In the genomic region with DNA sequence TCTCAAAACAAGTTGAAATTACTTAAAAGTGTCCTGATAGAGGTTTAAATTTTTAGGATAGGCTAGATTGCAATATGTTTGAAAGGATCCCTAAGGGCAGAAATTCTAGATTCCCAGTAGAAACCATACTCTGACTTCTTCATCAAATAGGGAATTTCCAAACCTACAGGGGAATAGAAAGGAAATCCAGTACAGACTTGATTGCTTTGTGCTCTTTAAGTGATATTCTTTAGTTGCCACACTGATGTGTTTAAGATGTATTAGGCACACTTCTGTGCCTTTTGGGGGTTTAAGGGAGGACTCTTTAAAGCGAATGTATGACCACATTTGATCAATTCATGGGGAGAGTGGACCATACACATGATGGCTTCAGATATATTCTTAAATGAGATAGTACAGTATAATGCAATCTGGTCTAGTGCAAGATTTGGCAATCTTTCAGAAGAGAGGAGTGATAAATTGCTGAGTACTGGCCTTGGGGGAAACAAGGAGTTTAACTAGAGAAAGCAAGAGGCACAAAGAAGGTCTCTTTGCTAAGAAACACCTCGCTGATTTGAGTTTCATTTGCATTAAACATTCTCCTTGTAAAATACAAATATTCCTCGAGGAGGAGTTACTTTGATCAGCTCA, we compare ENCODE assay signal across 18 cellular contexts.
A peak's percentile ranks its signal among the peaks of the same experiment; 100 is the strongest.
DNase-seq lines count a peak whose midpoint lies in the region; ATAC-seq, FAIRE-seq and TF ChIP-seq lines count a peak whose summit lies in the region.
"Had no signal": no experiment of that assay in that cellular context is flagged by ENCODE, and none has a peak within 500 bp of the region (broad histone marks: within the 10 kb centered on the region; RNA-seq: fewer than 3 reads in every experiment).

No MANE protein-coding gene starts in this region.

- H3K9me3 ChIP-seq in HCT116 (ENCODE audit: control insufficient read depth in 1 of 2, insufficient read depth in 1 of 2, low read depth in 1 of 2, low read length in 2 of 2) (no peaks in the 10 kb centered on the region), astrocyte (ENCODE audit: insufficient read depth, low read depth, low read length) (no peaks in the 10 kb centered on the region), heart left ventricle (peaks cover 0 to 5% (median 0%) of the 10 kb centered on the region in 12 donors)
- H3K9me3 ChIP-seq: Caco-2 had no signal

- no peaks in the 10 kb centered on the region for H3K36me3 Mint-ChIP-seq in astrocyte (ENCODE audit: low read depth, unreplicated experiment)
- H3K36me3 Mint-ChIP-seq in activated T-helper 17 cell treated with anti-CD3 and anti-CD28 coated beads, Interleukin-2, amount 50 U/mL, for 72 hours (ENCODE audit: low read depth), result no peaks in the 10 kb centered on the region
- H3K36me3 Mint-ChIP-seq: CD14-positive monocyte had no signal

- H4K20me1 ChIP-seq in HCT116 (ENCODE audit: insufficient read depth), result no peaks in the 10 kb centered on the region
- H4K20me1 ChIP-seq in astrocyte (ENCODE audit: insufficient read depth, low read length), result no peaks in the 10 kb centered on the region

- peaks cover 7% of the 10 kb centered on the region for H3K4me1 Mint-ChIP-seq in astrocyte (ENCODE audit: low read depth, unreplicated experiment)
- no peaks in the 10 kb centered on the region for H3K4me1 Mint-ChIP-seq in activated T-helper 17 cell treated with anti-CD3 and anti-CD28 coated beads, Interleukin-2, amount 50 U/mL, for 72 hours

- intact Hi-C loops in HCT116 (cut with micrococcal nuclease), result no loop called here
- intact Hi-C loops in heart left ventricle (cut with DNase I), result no loop called here

- BruUV-seq in HCT116 (replicated peaks; lab: Mats Ljungman, UMichigan), result no TSS peak

- POLR2A ChIA-PET in HCT116 (lab: Charles Lee), result interaction anchor here (1.2 to 3.1 kb wide), 3 partner anchors 16 to 18 kb away, joined by 3 to 13 read pairs (median 5); no protein-coding TSS in a partner anchor

- WGBS in heart left ventricle, 4 donors, result 56 to 79% (median 73%) methylated on average over 3 of the region's 3 CpGs

- H3K27me3 Mint-ChIP-seq in astrocyte (ENCODE audit: low read depth, unreplicated experiment), result no peaks in the 10 kb centered on the region
- H3K27me3 Mint-ChIP-seq in activated T-helper 17 cell treated with anti-CD3 and anti-CD28 coated beads, Interleukin-2, amount 50 U/mL, for 72 hours, result peaks cover 32% of the 10 kb centered on the region

- peak; percentile 33 for TF ChIP-seq POLR2A in HCT116 (IDR thresholded peaks at IDR 0.05; ENCODE audit: borderline replicate concordance, extremely low read depth, insufficient read depth, insufficient read length)
- no peak for TF ChIP-seq POLR2A in heart left ventricle (IDR thresholded peaks at IDR 0.05)

- ATAC-seq in HCT116, result peak; percentile 59
- ATAC-seq in heart left ventricle, result no peak
- ATAC-seq in activated T-helper 17 cell treated with anti-CD3 and anti-CD28 coated beads, Interleukin-2, amount 50 U/mL, for 72 hours (replicated peaks), result no peak

- H2AFZ ChIP-seq in HCT116 (ENCODE audit: low read depth, low read length, poor library complexity, severe bottlenecking), result peak overlapping the region; percentile 28
- no peak overlapping the region for H2AFZ ChIP-seq in astrocyte (ENCODE audit: low read depth, low read length)

- peak overlapping the region; percentile 41 for H3K9ac ChIP-seq in HCT116 (ENCODE audit: low read length)
- no peak overlapping the region for H3K9ac ChIP-seq in astrocyte (ENCODE audit: low read length)

- TF ChIP-seq CTCF in HCT116 (IDR thresholded peaks at IDR 0.05 in 2 of 3, conservative IDR thresholded peaks at IDR 0.05 in 1 of 3; ENCODE audit: borderline replicate concordance in 1 of 3, insufficient read depth in 1 of 3, low read depth in 2 of 3, low read length in 2 of 3) (no peak), astrocyte (IDR thresholded peaks at IDR 0.05; ENCODE audit: insufficient read depth, low read depth, low read length) (no peak), fibroblast of the aortic adventitia (IDR thresholded peaks at IDR 0.05; ENCODE audit: insufficient read depth, low read length) (no peak), heart left ventricle (IDR thresholded peaks at IDR 0.05) (no peak)

- no peak for FAIRE-seq in astrocyte (lab: Jason Lieb, UNC)
- FAIRE-seq: A204.1 had no signal

- H3K9me2 ChIP-seq in HCT116 (ENCODE audit: insufficient read depth), result no peaks in the 10 kb centered on the region

- TF ChIP-seq RAD21 in HCT116 (IDR thresholded peaks at IDR 0.05; ENCODE audit: low read depth), result peak; percentile 4

- RAD21 ChIA-PET in HCT116 (lab: Charles Lee; ENCODE audit: low non-redundant PET in 1 of 2, low total read pairs in 2 of 2, uncharacterized antibody in 2 of 2, unreplicated experiment in 2 of 2), result no interaction called here

- no peak overlapping the region for H3K4me3 Mint-ChIP-seq in astrocyte (ENCODE audit: unreplicated experiment)
- H3K4me3 Mint-ChIP-seq in activated T-helper 17 cell treated with anti-CD3 and anti-CD28 coated beads, Interleukin-2, amount 50 U/mL, for 72 hours, result no peak overlapping the region
- H3K4me3 Mint-ChIP-seq: CD14-positive monocyte had no signal

- H3K9me3 Mint-ChIP-seq in astrocyte (ENCODE audit: unreplicated experiment), result no peaks in the 10 kb centered on the region
- H3K9me3 Mint-ChIP-seq in activated T-helper 17 cell treated with anti-CD3 and anti-CD28 coated beads, Interleukin-2, amount 50 U/mL, for 72 hours, result no peaks in the 10 kb centered on the region

- H3K36me3 ChIP-seq in HCT116 (ENCODE audit: control insufficient read depth in 1 of 2, insufficient read depth in 2 of 2, low read length in 2 of 2) (no peaks in the 10 kb centered on the region), astrocyte (ENCODE audit: insufficient read depth, low read length) (no peaks in the 10 kb centered on the region), heart left ventricle (no peaks in the 10 kb centered on the region)

- H3K27ac ChIP-seq in HCT116 (ENCODE audit: low read depth, low read length) (peak overlapping the region; percentile 84), astrocyte (ENCODE audit: low read depth, low read length) (no peak overlapping the region), heart left ventricle (no peak overlapping the region)

- H3K79me2 ChIP-seq in HCT116 (ENCODE audit: insufficient read depth, low read length), result no peaks in the 10 kb centered on the region
- no peaks in the 10 kb centered on the region for H3K79me2 ChIP-seq in astrocyte (ENCODE audit: insufficient read depth, low read length)

- CTCF ChIA-PET in HCT116 (lab: Charles Lee), result no interaction called here

- in situ Hi-C loops in KBM-7 (cut with MboI; ENCODE audit: low pct_unique_long_range_greater_than_20kb, low sequenced_read_pairs), result no loop called here

- peaks cover 16 to 37% of the 10 kb centered on the region in 2 experiments for H3K4me1 ChIP-seq in HCT116 (ENCODE audit: control insufficient read depth in 1 of 2, insufficient read depth in 2 of 2, low read length in 2 of 2)
- peaks cover 8% of the 10 kb centered on the region for H3K4me1 ChIP-seq in astrocyte (ENCODE audit: insufficient read depth, low read length)
- H3K4me1 ChIP-seq in heart left ventricle, result peaks cover 0 to 4% (median 0%) of the 10 kb centered on the region in 12 donors
- H3K4me1 ChIP-seq: Caco-2 had no signal

- H3K27ac Mint-ChIP-seq in astrocyte (ENCODE audit: unreplicated experiment), result no peak overlapping the region
- no peak overlapping the region for H3K27ac Mint-ChIP-seq in activated T-helper 17 cell treated with anti-CD3 and anti-CD28 coated beads, Interleukin-2, amount 50 U/mL, for 72 hours

- peak overlapping the region; percentile 69 for H3K4me2 ChIP-seq in HCT116 (ENCODE audit: low read length)
- peak overlapping the region; percentile 43 for H3K4me2 ChIP-seq in astrocyte (ENCODE audit: low read length)

- peak; percentile 62 for DNase-seq in A172 (ENCODE audit: low spot score)
- DNase-seq in HCT116 (ENCODE audit: low read depth, low spot score), result peak; percentile 42
- DNase-seq in astrocyte (ENCODE audit: low read depth), result no peak
- DNase-seq in fibroblast of the aortic adventitia (ENCODE audit: low read depth), result peak; percentile 26
- DNase-seq in heart left ventricle, result no peak
- no peak for DNase-seq in NK-92 (lab: John Stamatoyannopoulos, UW; ENCODE audit: unreplicated experiment)
- no peak for DNase-seq in KBM-7
- DNase-seq: Caco-2, KG1, NCI-H1048, NCI-H1436 treated with DMSO at 0.1 percent for 48 hours, NCI-H2029 treated with DMSO at 0.1 percent for 48 hours, NCI-H2171 treated with DMSO at 0.1 percent for 48 hours, NCI-H446 treated with DMSO at 0.1 percent for 48 hours, OCI-M1 had no signal

- H3K27me3 ChIP-seq in HCT116 (ENCODE audit: insufficient read depth, low read length) (no peaks in the 10 kb centered on the region), astrocyte (ENCODE audit: insufficient read depth, low read length) (no peaks in the 10 kb centered on the region), heart left ventricle (no peaks in the 10 kb centered on the region)

- H3K4me3 ChIP-seq in HCT116 (replicated peaks in 1 of 2; ENCODE audit: low read depth in 1 of 2, low read length in 2 of 2), result peak overlapping the region in 1 of 2 experiments; percentile 31; a peak in 2 of 4 replicates
- no peak overlapping the region for H3K4me3 ChIP-seq in astrocyte (ENCODE audit: insufficient read depth, low read depth, low read length)
- no peak overlapping the region for H3K4me3 ChIP-seq in fibroblast of the aortic adventitia (ENCODE audit: low read depth, low read length)
- H3K4me3 ChIP-seq in heart left ventricle, result no peak overlapping the region

TF ChIP-seq in HCT116, 20 proteins besides CTCF, POLR2A, EP300 and RAD21:
- TF ChIP-seq FOSL1 (IDR thresholded peaks at IDR 0.05; ENCODE audit: low read depth) (no peak), CEBPB (IDR thresholded peaks at IDR 0.05; ENCODE audit: low read depth) (peak; percentile 59)

Comparison
In these comparisons a context has a peak if more than half of its experiments do, and no peak if none do; other contexts are left out.
1. DNase-seq: peak in A172 (single experiment), HCT116 (single experiment) and fibroblast of the aortic adventitia (single experiment); none in astrocyte (single experiment), heart left ventricle (0 of 5), NK-92 (single experiment) and KBM-7 (single experiment).